Comparison of ENCODE assay signal across 32 cellular contexts in genomic region chr4:106253364-106254129, GRCh38.
"Had no signal": no experiment of that assay in that cellular context is flagged by ENCODE, and none has a peak within 500 bp of the region (broad histone marks: within the 10 kb centered on the region; RNA-seq: fewer than 3 reads in every experiment).

No MANE protein-coding gene starts in this region.

- DNase-seq: activated B cell treated with CpG ODN at 0.5 μM for 24 hours; activated CD4-positive, alpha-beta memory T cell treated with anti-CD3 and anti-CD28 coated beads for 36 hours; activated CD4-positive, alpha-beta T cell treated with anti-CD3 and anti-CD28 coated beads for 4 hours; activated CD4-positive, alpha-beta T cell treated with anti-CD3 and anti-CD28 coated beads, Interleukin-2, amount 10 ng/mL, durations not matched to agents 24 days and 14 days; activated CD4-positive, alpha-beta T cell treated with anti-CD3 and anti-CD28 coated beads, Interleukin-2, amount 50 U/mL, for 1 hour; activated CD4-positive, alpha-beta T cell treated with anti-CD3 and anti-CD28 coated beads, Interleukin-2, amount 50 U/mL, for 4 hours; activated CD4-positive, CD25-positive, alpha-beta regulatory T cell treated with anti-CD3 and anti-CD28 coated beads, Interleukin-2, amount 50 U/mL, for 72 hours; activated CD8-positive, alpha-beta memory T cell treated with anti-CD3 and anti-CD28 coated beads, Interleukin-2, amount 50 U/mL, for 4 hours; activated CD8-positive, alpha-beta T cell treated with anti-CD3 and anti-CD28 coated beads for 36 hours; activated effector memory CD4-positive, alpha-beta T cell treated with anti-CD3 and anti-CD28 coated beads, Interleukin-2, amount 50 U/mL, for 16 hours; activated gamma-delta T cell treated with Interleukin-2 at 50 U/mL for 16 hours; activated naive CD4-positive, alpha-beta T cell; activated naive CD4-positive, alpha-beta T cell treated with anti-CD3 and anti-CD28 coated beads, Interleukin-2, amount 10 ng/mL, durations not matched to agents 7 days and 5 days; activated naive CD8-positive, alpha-beta T cell treated with anti-CD3 and anti-CD28 coated beads, Interleukin-2, amount 10 ng/mL, durations not matched to agents 7 days and 5 days; activated naive CD8-positive, alpha-beta T cell treated with anti-CD3 and anti-CD28 coated beads, Interleukin-2, amount 50 U/mL, for 24 hours; activated T-cell treated with anti-CD3 and anti-CD28 coated beads for 4 hours; activated T-cell treated with anti-CD3 and anti-CD28 coated beads, Interleukin-2, amount 50 U/mL, for 1 hour; activated T-cell treated with anti-CD3 and anti-CD28 coated beads, Interleukin-2, amount 50 U/mL, for 4 hours; activated T-cell treated with anti-CD3 and anti-CD28 coated beads, Interleukin-2, amount 50 U/mL, for 72 hours; amygdala; anterior cingulate cortex; caudate nucleus; cerebellar nuclear complex; T-helper 1 cell; T-helper 2 cell; T-helper 9 cell had no signal

- FAIRE-seq: bronchial epithelial cell, TTC549 had no signal

- H3K27ac ChIP-seq: ascending aorta, cardiac muscle cell, VCaP had no signal

- H3K9me3 ChIP-seq: ascending aorta had no signal

- H3K27me3 ChIP-seq: ascending aorta, cardiac muscle cell had no signal

- H3K4me3 ChIP-seq: ascending aorta, cardiac muscle cell had no signal

- ATAC-seq: activated CD8-positive, alpha-beta T cell treated with anti-CD3 and anti-CD28 coated beads for 36 hours; activated naive CD8-positive, alpha-beta T cell treated with anti-CD3 and anti-CD28 coated beads, Interleukin-2, amount 50 U/mL, for 24 hours; activated T-cell treated with anti-CD3 and anti-CD28 coated beads, Interleukin-2, amount 50 U/mL, for 4 hours; activated T-cell treated with anti-CD3 and anti-CD28 coated beads, Interleukin-2, amount 50 U/mL, for 72 hours; activated T-helper 17 cell treated with anti-CD3 and anti-CD28 coated beads, Interleukin-2, amount 50 U/mL, for 72 hours had no signal
